Comparison of ENCODE assay signal across 17 cellular contexts in genomic region chrX:42941671-42942070, GRCh38.
DNase-seq lines count a peak whose midpoint lies in the region; ATAC-seq and TF ChIP-seq lines count a peak whose summit lies in the region.
"Had no signal": no experiment of that assay in that cellular context is flagged by ENCODE, and none has a peak within 500 bp of the region (broad histone marks: within the 10 kb centered on the region; RNA-seq: fewer than 3 reads in every experiment).

No MANE protein-coding gene starts in this region.

- no peaks in the 10 kb centered on the region for H3K9me2 ChIP-seq in SU-DHL-6 (replicated peaks; ENCODE audit: insufficient read depth, low read length)

- H4K20me1 ChIP-seq in SU-DHL-6 (ENCODE audit: low read depth, low read length), result no peaks in the 10 kb centered on the region

- TF ChIP-seq CTCF in SU-DHL-6 (IDR thresholded peaks at IDR 0.05; ENCODE audit: insufficient read depth, low read length, poor library complexity, severe bottlenecking), result no peak

- H3F3A ChIP-seq in SU-DHL-6 (ENCODE audit: insufficient read depth), result peaks cover 54% of the 10 kb centered on the region

- peak overlapping the region; percentile 73 for H3K4me2 ChIP-seq in SU-DHL-6 (ENCODE audit: low read depth, low read length, poor library complexity, severe bottlenecking)

- H3K9me3 Mint-ChIP-seq in CD4-positive, CD25-positive, alpha-beta regulatory T cell, result peaks cover 0 to 11% (median 0%) of the 10 kb centered on the region in 7 donors
- H3K9me3 Mint-ChIP-seq in CD8-positive, alpha-beta memory T cell, result peaks cover 0 to 11% (median 6%) of the 10 kb centered on the region in 5 donors
- H3K9me3 Mint-ChIP-seq in memory B cell, result peaks cover 5% of the 10 kb centered on the region

- no peak for TF ChIP-seq POLR2A in erythroblast (IDR thresholded peaks at IDR 0.05; ENCODE audit: low read length)

- no peaks in the 10 kb centered on the region for H3K36me3 ChIP-seq in CD4-positive, CD25-positive, alpha-beta regulatory T cell (ENCODE audit: control insufficient read depth, insufficient read depth, low read length)
- H3K36me3 ChIP-seq in CD8-positive, alpha-beta memory T cell (ENCODE audit: insufficient read depth, low read length), result no peaks in the 10 kb centered on the region
- H3K36me3 ChIP-seq in SU-DHL-6 (ENCODE audit: low read length), result peaks cover 6% of the 10 kb centered on the region; the same call in 1 of the 2 replicates
- H3K36me3 ChIP-seq: HAP-1, left ventricle myocardium inferior, sigmoid colon, suprapubic skin had no signal

- H3K27ac Mint-ChIP-seq in CD4-positive, CD25-positive, alpha-beta regulatory T cell, result peak overlapping the region; percentile 95 to 99 (median 97)
- peak overlapping the region; percentile 59 to 98 (median 94) for H3K27ac Mint-ChIP-seq in CD8-positive, alpha-beta memory T cell
- peak overlapping the region; percentile 92 for H3K27ac Mint-ChIP-seq in memory B cell
- H3K27ac Mint-ChIP-seq: progenitor cell of endocrine pancreas had no signal

- no peak for ATAC-seq in CD4-positive, CD25-positive, alpha-beta regulatory T cell (ENCODE audit: low read depth in 2 of 2)
- ATAC-seq in memory B cell (ENCODE audit: low read depth) (no peak), HG03039 (IDR thresholded peaks at IDR 0.05; ENCODE audit: unreplicated experiment) (no peak)
- ATAC-seq: foreskin keratinocyte had no signal

- peak overlapping the region; percentile 86 for H3K27ac ChIP-seq in CD4-positive, CD25-positive, alpha-beta regulatory T cell (ENCODE audit: insufficient read depth, low read length, poor library complexity, severe bottlenecking)
- no peak overlapping the region for H3K27ac ChIP-seq in CD8-positive, alpha-beta memory T cell (ENCODE audit: low read depth, low read length)
- peak overlapping the region; percentile 100 for H3K27ac ChIP-seq in SU-DHL-6 (ENCODE audit: low read depth, low read length)
- H3K27ac ChIP-seq: foreskin keratinocyte, left ventricle myocardium inferior, sigmoid colon, suprapubic skin had no signal

- H3K9me3 ChIP-seq in CD4-positive, CD25-positive, alpha-beta regulatory T cell (ENCODE audit: control insufficient read depth in 2 of 2, low read length in 2 of 2), result peaks cover 0 to 3% of the 10 kb centered on the region in 2 experiments
- H3K9me3 ChIP-seq in CD8-positive, alpha-beta memory T cell (ENCODE audit: low read length), result no peaks in the 10 kb centered on the region
- no peaks in the 10 kb centered on the region for H3K9me3 ChIP-seq in SU-DHL-6 (ENCODE audit: insufficient read depth, low read length)
- H3K9me3 ChIP-seq: HAP-1, left ventricle myocardium inferior, sigmoid colon, suprapubic skin had no signal

- CTCF ChIA-PET in CD8-positive, alpha-beta memory T cell (lab: Charles Lee), result no interaction called here

- peaks cover 8% of the 10 kb centered on the region for H3K36me3 Mint-ChIP-seq in CD4-positive, CD25-positive, alpha-beta regulatory T cell
- H3K36me3 Mint-ChIP-seq in CD8-positive, alpha-beta memory T cell, result peaks cover 4 to 8% (median 6%) of the 10 kb centered on the region in 3 donors
- peaks cover 11% of the 10 kb centered on the region for H3K36me3 Mint-ChIP-seq in memory B cell

- no peaks in the 10 kb centered on the region for H3K79me2 ChIP-seq in SU-DHL-6 (ENCODE audit: insufficient read depth, low read length)

- peak overlapping the region; percentile 11 for H3K4me3 ChIP-seq in CD4-positive, CD25-positive, alpha-beta regulatory T cell (ENCODE audit: low read depth, low read length)
- H3K4me3 ChIP-seq in CD8-positive, alpha-beta memory T cell (ENCODE audit: low read length), result no peak overlapping the region
- no peak overlapping the region for H3K4me3 ChIP-seq in SU-DHL-6 (ENCODE audit: insufficient read depth, low read length, poor library complexity, severe bottlenecking)
- H3K4me3 ChIP-seq: HAP-1, left ventricle myocardium inferior, sigmoid colon, suprapubic skin had no signal

- no peak for DNase-seq in CD4-positive, CD25-positive, alpha-beta regulatory T cell
- no peak for DNase-seq in CD8-positive, alpha-beta memory T cell
- DNase-seq in memory B cell (ENCODE audit: low spot score in 2 of 2) (no peak), NCI-H1048 (lab: John Stamatoyannopoulos, UW) (no peak), erythroblast (lab: John Stamatoyannopoulos, UW) (no peak)
- DNase-seq: DMS153, foreskin keratinocyte, left ventricle myocardium inferior, NCI-H1417, NCI-H510A treated with DMSO at 0.1 percent for 48 hours, sigmoid colon, SW 1271 had no signal

- POLR2A ChIA-PET in CD8-positive, alpha-beta memory T cell (lab: Charles Lee), result no interaction called here

- no peaks in the 10 kb centered on the region for H3K27me3 ChIP-seq in CD4-positive, CD25-positive, alpha-beta regulatory T cell (ENCODE audit: control insufficient read depth, insufficient read depth, low read length)
- no peaks in the 10 kb centered on the region for H3K27me3 ChIP-seq in CD8-positive, alpha-beta memory T cell (ENCODE audit: insufficient read depth, low read length, poor library complexity, severe bottlenecking)
- no peaks in the 10 kb centered on the region for H3K27me3 ChIP-seq in SU-DHL-6 (ENCODE audit: low read length)
- H3K27me3 ChIP-seq: foreskin keratinocyte, sigmoid colon, suprapubic skin had no signal

- H2AFZ ChIP-seq in SU-DHL-6 (ENCODE audit: low read depth, low read length, severe bottlenecking), result no peak overlapping the region

- H3K4me1 Mint-ChIP-seq in CD4-positive, CD25-positive, alpha-beta regulatory T cell, result peaks cover 34 to 88% (median 56%) of the 10 kb centered on the region in 4 donors
- H3K4me1 Mint-ChIP-seq in CD8-positive, alpha-beta memory T cell, result peaks cover 79 to 82% (median 79%) of the 10 kb centered on the region in 3 donors
- peaks cover 28% of the 10 kb centered on the region for H3K4me1 Mint-ChIP-seq in memory B cell

- peak overlapping the region; percentile 72; the same call in 1 of the 2 replicates for H3K9ac ChIP-seq in SU-DHL-6 (ENCODE audit: low read length)

- H3K4me3 Mint-ChIP-seq in CD4-positive, CD25-positive, alpha-beta regulatory T cell, result peak overlapping the region; percentile 1 to 72 (median 36)
- peak overlapping the region in 2 of 7 donors; percentile 8 to 27 for H3K4me3 Mint-ChIP-seq in CD8-positive, alpha-beta memory T cell
- no peak overlapping the region for H3K4me3 Mint-ChIP-seq in memory B cell

- H3K27me3 Mint-ChIP-seq in CD4-positive, CD25-positive, alpha-beta regulatory T cell, result no peaks in the 10 kb centered on the region
- H3K27me3 Mint-ChIP-seq in CD8-positive, alpha-beta memory T cell, result no peaks in the 10 kb centered on the region
- no peaks in the 10 kb centered on the region for H3K27me3 Mint-ChIP-seq in memory B cell
- H3K27me3 Mint-ChIP-seq: progenitor cell of endocrine pancreas had no signal

- H3K4me1 ChIP-seq in CD4-positive, CD25-positive, alpha-beta regulatory T cell (ENCODE audit: control insufficient read depth, insufficient read depth, low read length, poor library complexity, severe bottlenecking), result peaks cover 71% of the 10 kb centered on the region
- H3K4me1 ChIP-seq in CD8-positive, alpha-beta memory T cell (ENCODE audit: insufficient read depth, low read length), result peaks cover 79% of the 10 kb centered on the region
- H3K4me1 ChIP-seq: foreskin keratinocyte, left ventricle myocardium inferior, sigmoid colon, suprapubic skin had no signal
